ENCODE assay signal across 8 cellular contexts in genomic region chr15:35545825-35546580, GRCh38. TPM values are rescaled to one million over a fixed set of nuclear protein-coding genes. Genes with fewer than 3 reads are reported as not detected.
DNase-seq lines count a peak whose midpoint lies in the region; ATAC-seq and TF ChIP-seq lines count a peak whose summit lies in the region.

Gene DPH6, minus strand, starts transcription at chr15:35546165. Its CDS starts 24 bp downstream, at chr15:35546141.

- peak; percentile 89 for ATAC-seq in GM21619 (IDR thresholded peaks at IDR 0.05; ENCODE audit: unreplicated experiment)
- ATAC-seq in stimulated activated naive CD8-positive, alpha-beta T cell treated with anti-CD3 and anti-CD28 coated beads, Interleukin-15, Interleukin-2, amounts not matched to agents 100 U/mL and 50 U/mL, for 24 hours: peak; percentile 95

- H3K36me3 Mint-ChIP-seq in nephron (ENCODE audit: low read depth): peaks cover 18% of the 10 kb centered on the region

- TF ChIP-seq EP300 in Ishikawa (IDR thresholded peaks at IDR 0.05; ENCODE audit: borderline replicate concordance): no peak

- no peak for TF ChIP-seq CTCF in nephron (IDR thresholded peaks at IDR 0.05; ENCODE audit: unreplicated experiment in 3 of 3)

- peak within 1 kb of the TSS; percentile 99 for H3K27ac Mint-ChIP-seq in nephron

- DNase-seq in DMS79 treated with DMSO at 0.1 percent for 48 hours (lab: John Stamatoyannopoulos, UW): peak; percentile 49
- DNase-seq in RPMI7951 (ENCODE audit: low read depth): peak; percentile 86
- DNase-seq in activated T-helper 1 cell treated with anti-CD3 and anti-CD28 coated beads, Interleukin-2, amount 50 U/mL, for 16 hours (ENCODE audit: low read depth in 1 of 2, low spot score in 1 of 2): peak; percentile 46 to 72
- peak; percentile 76 for DNase-seq in fibroblast of peridontal ligament (ENCODE audit: extremely low read depth)
- DNase-seq in stimulated activated naive CD8-positive, alpha-beta T cell treated with anti-CD3 and anti-CD28 coated beads, Interleukin-15, Interleukin-2, amounts not matched to agents 100 U/mL and 50 U/mL, for 24 hours: peak; percentile 85

- TF ChIP-seq RAD21 in Ishikawa (IDR thresholded peaks at IDR 0.05; ENCODE audit: low read depth): no peak

- peak within 1 kb of the TSS; percentile 95 to 98 (median 96) for H3K4me3 Mint-ChIP-seq in nephron

- H3K27me3 Mint-ChIP-seq in nephron (ENCODE audit: low read depth): no peaks in the 10 kb centered on the region

- H3K9me3 Mint-ChIP-seq in nephron: peaks cover 6% of the 10 kb centered on the region

- peaks cover 13% of the 10 kb centered on the region for H3K4me1 Mint-ChIP-seq in nephron

TF ChIP-seq in Ishikawa, 13 proteins besides CTCF, POLR2A, EP300 and RAD21:
- TF ChIP-seq YY1 (IDR thresholded peaks at IDR 0.05; ENCODE audit: low read depth) (no peak), EGR1 (IDR thresholded peaks at IDR 0.05) (no peak), CEBPB (IDR thresholded peaks at IDR 0.05) (no peak), ZBTB7A (IDR thresholded peaks at IDR 0.05; ENCODE audit: low read depth) (no peak), TAF1 (IDR thresholded peaks at IDR 0.05; ENCODE audit: low read depth) (peak; percentile 50; the same call in 1 of the 2 replicates), TEAD4 (IDR thresholded peaks at IDR 0.05) (no peak), FOXM1 (IDR thresholded peaks at IDR 0.05; ENCODE audit: borderline replicate concordance, low read depth) (no peak), TCF12 (IDR thresholded peaks at IDR 0.05; ENCODE audit: low read depth) (0 out of 2 replicates have a peak, but pooled peaks have one; percentile 30), MAX (IDR thresholded peaks at IDR 0.05) (peak; percentile 91), USF1 (IDR thresholded peaks at IDR 0.05) (0 out of 2 replicates have a peak, but pooled peaks have one; percentile 11), CREB1 (IDR thresholded peaks at IDR 0.05; ENCODE audit: low read depth) (no peak), NFIC (IDR thresholded peaks at IDR 0.05) (no peak)
- TF ChIP-seq, protein P1, sequence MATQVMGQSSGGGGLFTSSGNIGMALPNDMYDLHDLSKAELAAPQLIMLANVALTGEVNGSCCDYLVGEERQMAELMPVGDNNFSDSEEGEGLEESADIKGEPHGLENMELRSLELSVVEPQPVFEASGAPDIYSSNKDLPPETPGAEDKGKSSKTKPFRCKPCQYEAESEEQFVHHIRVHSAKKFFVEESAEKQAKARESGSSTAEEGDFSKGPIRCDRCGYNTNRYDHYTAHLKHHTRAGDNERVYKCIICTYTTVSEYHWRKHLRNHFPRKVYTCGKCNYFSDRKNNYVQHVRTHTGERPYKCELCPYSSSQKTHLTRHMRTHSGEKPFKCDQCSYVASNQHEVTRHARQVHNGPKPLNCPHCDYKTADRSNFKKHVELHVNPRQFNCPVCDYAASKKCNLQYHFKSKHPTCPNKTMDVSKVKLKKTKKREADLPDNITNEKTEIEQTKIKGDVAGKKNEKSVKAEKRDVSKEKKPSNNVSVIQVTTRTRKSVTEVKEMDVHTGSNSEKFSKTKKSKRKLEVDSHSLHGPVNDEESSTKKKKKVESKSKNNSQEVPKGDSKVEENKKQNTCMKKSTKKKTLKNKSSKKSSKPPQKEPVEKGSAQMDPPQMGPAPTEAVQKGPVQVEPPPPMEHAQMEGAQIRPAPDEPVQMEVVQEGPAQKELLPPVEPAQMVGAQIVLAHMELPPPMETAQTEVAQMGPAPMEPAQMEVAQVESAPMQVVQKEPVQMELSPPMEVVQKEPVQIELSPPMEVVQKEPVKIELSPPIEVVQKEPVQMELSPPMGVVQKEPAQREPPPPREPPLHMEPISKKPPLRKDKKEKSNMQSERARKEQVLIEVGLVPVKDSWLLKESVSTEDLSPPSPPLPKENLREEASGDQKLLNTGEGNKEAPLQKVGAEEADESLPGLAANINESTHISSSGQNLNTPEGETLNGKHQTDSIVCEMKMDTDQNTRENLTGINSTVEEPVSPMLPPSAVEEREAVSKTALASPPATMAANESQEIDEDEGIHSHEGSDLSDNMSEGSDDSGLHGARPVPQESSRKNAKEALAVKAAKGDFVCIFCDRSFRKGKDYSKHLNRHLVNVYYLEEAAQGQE (IDR thresholded peaks at IDR 0.05; ENCODE audit: low read depth): no peak
TF ChIP-seq in Ishikawa: peak in this region for 4.

RNA-seq across cellular contexts. Expression of gene DPH6, which starts in this region (rescaled TPM):
- 30.8 and 38.2 TPM in 2 replicates for total RNA-seq in RPMI7951 (2014; rRNA removed; shearing (Covaris generic))

Comparison
In these comparisons a context has a peak if more than half of its experiments do, and no peak if none do; other contexts are left out.
1. Peak in every context shown above with its lines: DNase-seq and ATAC-seq.